8 cellular contexts compared by ENCODE assay signal in genomic region chr12:131710464-131711457, GRCh38. TPM values are rescaled to one million over a fixed set of nuclear protein-coding genes. Genes with fewer than 3 reads are reported as not detected.
A peak's percentile ranks its signal among the peaks of the same experiment; 100 is the strongest.
DNase-seq lines count a peak whose midpoint lies in the region; ATAC-seq, FAIRE-seq and TF ChIP-seq lines count a peak whose summit lies in the region.

Gene SFSWAP (plus strand): TSS chr12:131711090. CDS start chr12:131711230, 140 bp downstream.

- intact Hi-C loops in activated T-helper 1 cell treated with anti-CD3 and anti-CD28 coated beads, Interleukin-12 subunit alpha, Interleukin-12 subunit beta, Interleukin-2, Interleukin-4 antibody, amounts not matched to agents 30 ng/mL and 10 ng/mL and 1 ng/mL, durations not matched to agents 14 hours and 24 hours and 36 hours (cut with micrococcal nuclease), result loop anchor here (1.0 to 10.0 kb wide), 8 partner anchors 104 to 836 kb away; partner anchors contain the start of genes EP400, PUS1 and RAN
- intact Hi-C loops in natural killer cell (cut with micrococcal nuclease), result loop anchor here (10.0 kb wide), 1 partner anchor 106 kb away; no protein-coding TSS in a partner anchor

- no peak for FAIRE-seq in RCC 7860 (lab: Jason Lieb, UNC)

- peaks cover 21% of the 10 kb centered on the region for H3K36me3 Mint-ChIP-seq in activated T-helper 1 cell treated with anti-CD3 and anti-CD28 coated beads, Interleukin-12 subunit alpha, Interleukin-12 subunit beta, Interleukin-2, Interleukin-4 antibody, amounts not matched to agents 30 ng/mL and 10 ng/mL and 1 ng/mL, durations not matched to agents 14 hours and 24 hours and 36 hours (ENCODE audit: low read depth)
- H3K36me3 Mint-ChIP-seq in natural killer cell, result peaks cover 15% of the 10 kb centered on the region

- peaks cover 24% of the 10 kb centered on the region for H3K36me3 ChIP-seq in HUES64 (ENCODE audit: insufficient read depth, low read length)
- H3K36me3 ChIP-seq in fibroblast of lung (ENCODE audit: control insufficient read depth, insufficient read depth, low read length), result peaks cover 5% of the 10 kb centered on the region

- peaks cover 26% of the 10 kb centered on the region for H3K4me1 Mint-ChIP-seq in activated T-helper 1 cell treated with anti-CD3 and anti-CD28 coated beads, Interleukin-12 subunit alpha, Interleukin-12 subunit beta, Interleukin-2, Interleukin-4 antibody, amounts not matched to agents 30 ng/mL and 10 ng/mL and 1 ng/mL, durations not matched to agents 14 hours and 24 hours and 36 hours (ENCODE audit: low read depth)
- H3K4me1 Mint-ChIP-seq in natural killer cell, result peaks cover 14 to 32% of the 10 kb centered on the region in 2 donors

- H3K4me2 ChIP-seq in fibroblast of lung (ENCODE audit: extremely low read depth, insufficient read depth, low read length), result peak within 1 kb of the TSS; percentile 96

- H2AFZ ChIP-seq in fibroblast of lung (ENCODE audit: low read length), result peak within 1 kb of the TSS; percentile 94

- WGBS in HUES64, result under 1% methylated on average over 90 of the region's 90 CpGs

- H3K9me3 ChIP-seq in HUES64 (ENCODE audit: insufficient read depth, low read depth, low read length) (no peaks in the 10 kb centered on the region), fibroblast of lung (ENCODE audit: control insufficient read depth, insufficient read depth, low read depth, low read length) (no peaks in the 10 kb centered on the region)

- H3K4me1 ChIP-seq in HUES64 (ENCODE audit: insufficient read depth, low read length) (peaks cover 13% of the 10 kb centered on the region), fibroblast of lung (ENCODE audit: control insufficient read depth, extremely low read depth, insufficient read depth, low read length) (peaks cover 2% of the 10 kb centered on the region)

- H4K20me1 ChIP-seq in fibroblast of lung (ENCODE audit: control insufficient read depth, extremely low read depth, insufficient read depth, low read length), result no peaks in the 10 kb centered on the region

- H3K4me3 ChIP-seq in HUES64 (ENCODE audit: low read length) (peak within 1 kb of the TSS; percentile 88), fibroblast of lung (replicated peaks in 1 of 4; ENCODE audit: control extremely low read depth in 1 of 4, insufficient read depth in 1 of 4, low read depth in 3 of 4, low read length in 4 of 4) (peak within 1 kb of the TSS; percentile 78 to 97 (median 90))

- H3K27ac ChIP-seq in HUES64 (ENCODE audit: low read depth, low read length), result peak within 1 kb of the TSS; percentile 98
- H3K27ac ChIP-seq in fibroblast of lung (ENCODE audit: insufficient read depth, low read length), result peak within 1 kb of the TSS; percentile 100

- no peaks in the 10 kb centered on the region for H3K9me3 Mint-ChIP-seq in activated T-helper 1 cell treated with anti-CD3 and anti-CD28 coated beads, Interleukin-12 subunit alpha, Interleukin-12 subunit beta, Interleukin-2, Interleukin-4 antibody, amounts not matched to agents 30 ng/mL and 10 ng/mL and 1 ng/mL, durations not matched to agents 14 hours and 24 hours and 36 hours
- no peaks in the 10 kb centered on the region for H3K9me3 Mint-ChIP-seq in natural killer cell

- H3K27ac Mint-ChIP-seq in activated T-helper 1 cell treated with anti-CD3 and anti-CD28 coated beads, Interleukin-12 subunit alpha, Interleukin-12 subunit beta, Interleukin-2, Interleukin-4 antibody, amounts not matched to agents 30 ng/mL and 10 ng/mL and 1 ng/mL, durations not matched to agents 14 hours and 24 hours and 36 hours, result peak within 1 kb of the TSS; percentile 92
- peak within 1 kb of the TSS; percentile 93 to 97 for H3K27ac Mint-ChIP-seq in natural killer cell

- peaks cover 4% of the 10 kb centered on the region for H3K27me3 Mint-ChIP-seq in activated T-helper 1 cell treated with anti-CD3 and anti-CD28 coated beads, Interleukin-12 subunit alpha, Interleukin-12 subunit beta, Interleukin-2, Interleukin-4 antibody, amounts not matched to agents 30 ng/mL and 10 ng/mL and 1 ng/mL, durations not matched to agents 14 hours and 24 hours and 36 hours (ENCODE audit: insufficient read depth)
- H3K27me3 Mint-ChIP-seq in natural killer cell (ENCODE audit: low read depth in 2 of 2), result peaks cover 0 to 2% of the 10 kb centered on the region in 2 donors

- TF ChIP-seq CTCF in fibroblast of lung (conservative IDR thresholded peaks at IDR 0.05 in 1 of 2, IDR thresholded peaks at IDR 0.05 in 1 of 2; ENCODE audit: low read depth in 1 of 2, low read length in 2 of 2) (no peak), natural killer cell (IDR thresholded peaks at IDR 0.05) (no peak)

- DNase-seq in DMS153 (lab: John Stamatoyannopoulos, UW), result peak; percentile 65
- peak; percentile 47 for DNase-seq in RCC 7860 (ENCODE audit: low spot score)
- peak; percentile 72 for DNase-seq in activated T-helper 1 cell treated with anti-CD3 and anti-CD28 coated beads, Interleukin-12 subunit alpha, Interleukin-12 subunit beta, Interleukin-2, Interleukin-4 antibody, amounts not matched to agents 30 ng/mL and 10 ng/mL and 1 ng/mL, durations not matched to agents 14 hours and 24 hours and 36 hours (ENCODE audit: low spot score)
- DNase-seq in fibroblast of lung (ENCODE audit: low read depth in 2 of 2), result peak; percentile 81 to 82
- DNase-seq in natural killer cell, result peak; percentile 78
- peak; percentile 53 to 83 (median 65) for DNase-seq in stimulated activated naive CD4-positive, alpha-beta T cell (lab: John Stamatoyannopoulos, UW)

- ATAC-seq in GM21447 (IDR thresholded peaks at IDR 0.05; ENCODE audit: unreplicated experiment) (peak; percentile 91), natural killer cell (peak; percentile 90 to 92 (median 91))

- H3K9ac ChIP-seq in HUES64 (ENCODE audit: low read depth, low read length) (peak within 1 kb of the TSS; percentile 97), fibroblast of lung (ENCODE audit: insufficient read depth, low read length) (peak within 1 kb of the TSS; percentile 99)

- H3K27me3 ChIP-seq in HUES64 (ENCODE audit: insufficient read depth, low read length) (no peaks in the 10 kb centered on the region), fibroblast of lung (ENCODE audit: control insufficient read depth, insufficient read depth, low read length) (no peaks in the 10 kb centered on the region)

- H3K79me2 ChIP-seq in fibroblast of lung (ENCODE audit: control insufficient read depth, insufficient read depth, low read length), result peaks cover 32% of the 10 kb centered on the region

- H3K4me3 Mint-ChIP-seq in activated T-helper 1 cell treated with anti-CD3 and anti-CD28 coated beads, Interleukin-12 subunit alpha, Interleukin-12 subunit beta, Interleukin-2, Interleukin-4 antibody, amounts not matched to agents 30 ng/mL and 10 ng/mL and 1 ng/mL, durations not matched to agents 14 hours and 24 hours and 36 hours, result peak within 1 kb of the TSS; percentile 93
- peak within 1 kb of the TSS; percentile 97 for H3K4me3 Mint-ChIP-seq in natural killer cell

RNA-seq across cellular contexts. Expression of gene SFSWAP, which starts in this region (rescaled TPM):
- polyA plus RNA-seq in HUES64 (2013, experiment 1 of 2), result 28.8 TPM
- 30.1 TPM for polyA plus RNA-seq in HUES64 (2013, experiment 2 of 2)
- total RNA-seq in activated T-helper 1 cell treated with anti-CD3 and anti-CD28 coated beads, Interleukin-12 subunit alpha, Interleukin-12 subunit beta, Interleukin-2, Interleukin-4 antibody, amounts not matched to agents 30 ng/mL and 10 ng/mL and 1 ng/mL, durations not matched to agents 14 hours and 24 hours and 36 hours, result 65.3 and 69.3 TPM in 2 replicates
- total RNA-seq in fibroblast of lung (18.7 and 23.3 TPM in 2 replicates), natural killer cell (100 to 1,000 TPM in 2 of 3 donors, 10 to 100 TPM in 1; 99.1 to 109 (median 102) TPM)
- polyA plus RNA-seq in fibroblast of lung, result 9.9 and 13.9 TPM in 2 replicates
- 16.9 and 20.4 TPM in 2 replicates for polyA plus RNA-seq in fibroblast of lung (2012)
- 26.7 and 64.8 TPM in 2 replicates for polyA minus RNA-seq in fibroblast of lung (ENCODE audit: low replicate concordance)

Comparison
In these comparisons a context has a peak if more than half of its experiments do, and no peak if none do; other contexts are left out.
1. Peak in every context shown above with its lines: DNase-seq, ATAC-seq, H3K4me3 ChIP-seq and H3K27ac ChIP-seq.